Comparison of ENCODE assay signal across 20 cellular contexts in genomic region chr22:42138122-42138770, GRCh38. TPM values are rescaled to one million over a fixed set of nuclear protein-coding genes. Genes with fewer than 3 reads are reported as not detected.
"Had no signal": no experiment of that assay in that cellular context is flagged by ENCODE, and none has a peak within 500 bp of the region (broad histone marks: within the 10 kb centered on the region; RNA-seq: fewer than 3 reads in every experiment).

No MANE protein-coding gene starts in this region.

- H3K4me3 ChIP-seq: dorsolateral prefrontal cortex, lung, mucosa of descending colon, neural progenitor cell, psoas muscle, skin epidermis, spleen, transverse colon, vagina had no signal

- H3K27me3 ChIP-seq: dorsolateral prefrontal cortex, neural progenitor cell, spleen, transverse colon, vagina had no signal

- H3K27ac ChIP-seq: dorsolateral prefrontal cortex, neural progenitor cell, psoas muscle, skin epidermis, spleen, transverse colon, vagina had no signal

- H3K4me1 ChIP-seq: neural progenitor cell, spleen, transverse colon, vagina had no signal

- H3K36me3 ChIP-seq: neural progenitor cell, transverse colon, vagina had no signal

- ATAC-seq: left ventricle myocardium superior; psoas muscle; stimulated activated memory B cell treated with anti-CD40 and anti-IgM and Interleukin-4, amounts not matched to agents 10 μg/mL and 1 μg/mL and 100 μg/mL, for 72 hours; stimulated activated naive CD8-positive, alpha-beta T cell treated with anti-CD3 and anti-CD28 coated beads, Interleukin-15, Interleukin-2, amounts not matched to agents 100 U/mL and 50 U/mL, for 24 hours had no signal

- DNase-seq: effector CD4-positive, alpha-beta T cell; hypothalamus; immature natural killer cell; islet precursor cell; kidney glomerular epithelial cell; left ventricle myocardium superior; naive B cell; nucleus accumbens; psoas muscle; spleen; stimulated activated CD4-positive, alpha-beta T cell treated with anti-CD3 and anti-CD28 coated beads, Interleukin-4, amount 100 ng/mL, for 4 hours; stimulated activated naive CD8-positive, alpha-beta T cell treated with anti-CD3 and anti-CD28 coated beads, Interleukin-15, Interleukin-2, amounts not matched to agents 100 U/mL and 50 U/mL, for 24 hours; transverse colon had no signal

- H3K9me3 ChIP-seq: mucosa of descending colon, psoas muscle, spleen, transverse colon, vagina had no signal

RNA-seq across cellular contexts. Expression of gene CYP2D6, which starts 7.6 kb away (rescaled TPM):
- total RNA-seq: left ventricle myocardium superior had no signal
